ENCODE assay signal across 1 cellular context in the genomic region with DNA sequence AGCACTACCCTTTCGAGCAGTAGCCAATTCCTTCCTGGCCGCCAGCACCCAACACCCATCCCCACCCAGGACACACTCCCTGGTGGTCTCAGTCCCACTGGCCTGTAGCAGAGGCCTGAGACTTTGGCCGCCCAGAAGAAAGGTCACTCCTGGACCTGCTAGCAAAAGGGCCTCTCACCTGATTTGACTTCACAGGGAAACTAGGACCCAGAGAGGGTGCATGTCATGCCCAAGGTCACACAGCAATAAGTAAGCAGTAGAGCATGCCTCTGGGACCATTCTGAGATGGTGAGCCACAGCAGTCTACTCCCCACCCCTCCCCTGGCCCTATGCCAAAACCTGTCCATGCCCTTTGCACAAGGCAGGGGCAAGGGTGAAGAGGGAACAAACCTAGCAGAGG.
TF ChIP-seq lines count a peak whose summit lies in the region.

No MANE protein-coding gene starts in this region.

TF ChIP-seq in WTC11, 78 proteins besides CTCF, POLR2A, EP300 and RAD21 (continued from another document):
- TF ChIP-seq, protein P1, sequence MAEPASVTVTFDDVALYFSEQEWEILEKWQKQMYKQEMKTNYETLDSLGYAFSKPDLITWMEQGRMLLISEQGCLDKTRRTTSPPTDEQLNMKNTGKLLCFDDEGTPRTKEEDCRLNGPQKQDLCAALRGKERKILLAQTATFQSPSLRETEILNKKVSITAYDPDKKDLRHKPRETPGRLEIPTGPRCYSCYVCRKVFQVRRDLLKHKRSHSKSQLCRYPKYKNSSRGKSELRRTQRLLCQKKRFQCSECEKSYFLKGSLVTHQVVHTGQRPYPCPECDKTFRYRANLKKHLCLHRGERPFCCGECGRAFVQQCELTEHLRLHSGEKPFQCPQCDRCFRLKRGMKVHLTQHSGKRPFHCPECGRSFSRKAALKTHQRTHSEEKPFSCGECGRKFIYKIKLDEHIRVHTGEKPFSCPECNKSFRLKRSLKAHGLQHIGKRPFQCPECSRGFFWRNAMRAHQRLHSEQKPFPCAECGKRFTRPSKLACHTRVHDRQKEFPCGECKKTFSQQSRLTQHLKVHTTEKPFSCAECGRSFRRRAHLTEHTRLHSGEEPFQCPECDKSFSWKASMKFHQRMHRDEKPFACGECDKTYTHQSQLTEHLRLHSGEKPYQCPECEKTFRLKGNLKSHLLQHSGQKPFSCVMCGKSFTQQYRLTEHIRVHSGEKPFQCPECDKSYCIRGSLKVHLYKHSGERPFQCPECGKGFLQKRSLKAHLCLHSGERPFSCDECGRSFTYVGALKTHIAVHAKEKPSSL (CRISPR knock-in tag; conservative IDR thresholded peaks at IDR 0.05) = no peak
- no peak for TF ChIP-seq NFATC4 (CRISPR knock-in tag; IDR thresholded peaks at IDR 0.05)
TF ChIP-seq in WTC11: peak in this region for 0.
